17 cellular contexts compared by ENCODE assay signal in genomic region chr18:50747849-50748242, GRCh38.
"Had no signal": no experiment of that assay in that cellular context is flagged by ENCODE, and none has a peak within 500 bp of the region (broad histone marks: within the 10 kb centered on the region; RNA-seq: fewer than 3 reads in every experiment).

No MANE protein-coding gene starts in this region.

- ATAC-seq: esophagus mucosa had no signal

- DNase-seq: activated CD4-positive, alpha-beta T cell treated with anti-CD3 and anti-CD28 coated beads, Interleukin-2, amount 10 ng/mL, durations not matched to agents 7 days and 5 days; activated naive CD4-positive, alpha-beta T cell treated with anti-CD3 and anti-CD28 coated beads, Interleukin-2, amount 10 ng/mL, durations not matched to agents 7 days and 5 days; dorsolateral prefrontal cortex; hippocampal formation; left ventricle myocardium inferior; stimulated activated CD4-positive, alpha-beta T cell treated with anti-CD3 and anti-CD28 coated beads, Interleukin-4, amount 100 ng/mL, for 4 hours; stimulated activated CD8-positive, alpha-beta memory T cell treated with anti-CD3 and anti-CD28 coated beads, Interleukin-4, amount 100 ng/mL, for 48 hours; stimulated activated naive CD4-positive, alpha-beta T cell treated with Interleukin-2 at 50 U/mL for 16 hours; substantia nigra; SW 1271; transverse colon had no signal

- H3K27ac ChIP-seq: ascending aorta, dorsolateral prefrontal cortex, left ventricle myocardium inferior, neutrophil, transverse colon had no signal

- H3K4me1 Mint-ChIP-seq: activated CD4-positive, alpha-beta T cell treated with anti-CD3 and anti-CD28 coated beads, Interleukin-2, amount 10 ng/mL, durations not matched to agents 7 days and 5 days; activated naive CD4-positive, alpha-beta T cell treated with anti-CD3 and anti-CD28 coated beads, Interleukin-2, amount 10 ng/mL, durations not matched to agents 7 days and 5 days; memory B cell had no signal

- H3K4me3 ChIP-seq: ascending aorta, dorsolateral prefrontal cortex, left ventricle myocardium inferior, transverse colon had no signal

- H3K27ac Mint-ChIP-seq: activated CD4-positive, alpha-beta T cell treated with anti-CD3 and anti-CD28 coated beads, Interleukin-2, amount 10 ng/mL, durations not matched to agents 7 days and 5 days; activated naive CD4-positive, alpha-beta T cell treated with anti-CD3 and anti-CD28 coated beads, Interleukin-2, amount 10 ng/mL, durations not matched to agents 7 days and 5 days; activated T-helper 1 cell treated with anti-CD3 and anti-CD28 coated beads, Interleukin-12 subunit alpha, Interleukin-12 subunit beta, Interleukin-2, Interleukin-4 antibody, amounts not matched to agents 30 ng/mL and 10 ng/mL and 1 ng/mL, durations not matched to agents 14 hours and 24 hours and 36 hours; memory B cell; T-helper 2 cell treated with Interferon-gamma antibody and Interleukin-4, amounts not matched to agents 5 μg/mL and 100 μg/mL, for 36 hours had no signal

- H3K36me3 Mint-ChIP-seq: activated naive CD4-positive, alpha-beta T cell treated with anti-CD3 and anti-CD28 coated beads, Interleukin-2, amount 10 ng/mL, durations not matched to agents 7 days and 5 days; memory B cell had no signal

- H3K4me3 Mint-ChIP-seq: activated CD4-positive, alpha-beta T cell treated with anti-CD3 and anti-CD28 coated beads, Interleukin-2, amount 10 ng/mL, durations not matched to agents 7 days and 5 days; activated naive CD4-positive, alpha-beta T cell treated with anti-CD3 and anti-CD28 coated beads, Interleukin-2, amount 10 ng/mL, durations not matched to agents 7 days and 5 days; activated T-helper 1 cell treated with anti-CD3 and anti-CD28 coated beads, Interleukin-12 subunit alpha, Interleukin-12 subunit beta, Interleukin-2, Interleukin-4 antibody, amounts not matched to agents 30 ng/mL and 10 ng/mL and 1 ng/mL, durations not matched to agents 14 hours and 24 hours and 36 hours; memory B cell; T-helper 2 cell treated with Interferon-gamma antibody and Interleukin-4, amounts not matched to agents 5 μg/mL and 100 μg/mL, for 36 hours had no signal

- H3K9me3 Mint-ChIP-seq: activated CD4-positive, alpha-beta T cell treated with anti-CD3 and anti-CD28 coated beads, Interleukin-2, amount 10 ng/mL, durations not matched to agents 7 days and 5 days; activated naive CD4-positive, alpha-beta T cell treated with anti-CD3 and anti-CD28 coated beads, Interleukin-2, amount 10 ng/mL, durations not matched to agents 7 days and 5 days; activated T-helper 1 cell treated with anti-CD3 and anti-CD28 coated beads, Interleukin-12 subunit alpha, Interleukin-12 subunit beta, Interleukin-2, Interleukin-4 antibody, amounts not matched to agents 30 ng/mL and 10 ng/mL and 1 ng/mL, durations not matched to agents 14 hours and 24 hours and 36 hours; T-helper 2 cell treated with Interferon-gamma antibody and Interleukin-4, amounts not matched to agents 5 μg/mL and 100 μg/mL, for 36 hours had no signal

- H3K4me1 ChIP-seq: ascending aorta, left ventricle myocardium inferior, transverse colon had no signal

- H3K9me3 ChIP-seq: ascending aorta, left ventricle myocardium inferior, neutrophil, transverse colon had no signal

- H3K27me3 ChIP-seq: ascending aorta had no signal

- H3K36me3 ChIP-seq: ascending aorta, left ventricle myocardium inferior, neutrophil, transverse colon had no signal
